ENCODE assay signal across 34 cellular contexts in genomic region chr2:234058881-234059280, GRCh38. TPM values are rescaled to one million over a fixed set of nuclear protein-coding genes. Genes with fewer than 3 reads are reported as not detected.
"Had no signal": no experiment of that assay in that cellular context is flagged by ENCODE, and none has a peak within 500 bp of the region (broad histone marks: within the 10 kb centered on the region; RNA-seq: fewer than 3 reads in every experiment).

No MANE protein-coding gene starts in this region.

- H3K27me3 ChIP-seq: neutrophil, pancreas, testis, upper lobe of right lung, uterus had no signal

- H3K9me3 ChIP-seq: neutrophil, pancreas, psoas muscle, spleen, suprapubic skin, testis, tibial artery, transverse colon, upper lobe of right lung, uterus had no signal

- H3K4me3 ChIP-seq: pancreas, psoas muscle, skin epidermis, smooth muscle cell, spleen, suprapubic skin, testis, tibial artery, transverse colon, upper lobe of right lung, uterus had no signal

- H3K4me2 ChIP-seq: smooth muscle cell had no signal

- ATAC-seq: naive thymus-derived CD8-positive, alpha-beta T cell; natural killer cell treated with Interleukin-12 subunit alpha and Interleukin-12 subunit beta and Interleukin-15 and Interleukin-18, amount 100 ng/mL, for 72 hours; pancreas; psoas muscle; right cardiac atrium; sciatic nerve; stimulated activated memory B cell treated with anti-CD40 and anti-IgM and Interleukin-4, amounts not matched to agents 10 μg/mL and 1 μg/mL and 100 μg/mL, for 72 hours; stimulated activated naive CD8-positive, alpha-beta T cell treated with anti-CD3 and anti-CD28 coated beads, Interleukin-15, amount 100 ng/mL, for 72 hours; stimulated activated naive CD8-positive, alpha-beta T cell treated with anti-CD3 and anti-CD28 coated beads, Interleukin-15, Interleukin-2, amounts not matched to agents 100 U/mL and 50 U/mL, for 24 hours; upper lobe of right lung had no signal

- H3K36me3 ChIP-seq: neutrophil, pancreas, spleen, suprapubic skin, tibial artery, transverse colon, upper lobe of right lung, uterus had no signal

- H3K27ac ChIP-seq: neutrophil, pancreas, psoas muscle, skin epidermis, spleen, suprapubic skin, testis, tibial artery, transverse colon, upper lobe of right lung, uterus had no signal

- DNase-seq: naive thymus-derived CD8-positive, alpha-beta T cell; nephron progenitor cell; nucleus accumbens; pancreas; psoas muscle; right cardiac atrium; spleen; stimulated activated CD4-positive, alpha-beta T cell treated with anti-CD3 and anti-CD28 coated beads, Interleukin-12 subunit alpha, Interleukin-12 subunit beta, amount 100 ng/mL, for 4 hours; stimulated activated CD4-positive, alpha-beta T cell treated with anti-CD3 and anti-CD28 coated beads, Interleukin-1b, Interleukin-23, amount 100 ng/mL, for 48 hours; stimulated activated CD4-positive, alpha-beta T cell treated with anti-CD3 and anti-CD28 coated beads, Interleukin-4, amount 100 ng/mL, for 1 hour; stimulated activated CD4-positive, alpha-beta T cell treated with anti-CD3 and anti-CD28 coated beads, Interleukin-4, amount 100 ng/mL, for 4 hours; stimulated activated CD8-positive, alpha-beta memory T cell treated with anti-CD3 and anti-CD28 coated beads, Interleukin-4, amount 100 ng/mL, for 48 hours; stimulated activated naive CD4-positive, alpha-beta T cell; stimulated activated naive CD8-positive, alpha-beta T cell treated with anti-CD3 and anti-CD28 coated beads, Interleukin-15, amount 100 ng/mL, for 72 hours; stimulated activated naive CD8-positive, alpha-beta T cell treated with anti-CD3 and anti-CD28 coated beads, Interleukin-15, Interleukin-2, amounts not matched to agents 100 U/mL and 50 U/mL, for 24 hours; substantia nigra; testis; tibial artery; transverse colon; upper lobe of right lung; uterus had no signal

- H3K4me1 ChIP-seq: pancreas, psoas muscle, spleen, suprapubic skin, testis, tibial artery, transverse colon, upper lobe of right lung, uterus had no signal

RNA-seq across cellular contexts. Expression of gene SPP2, which starts 8.4 kb away (rescaled TPM):
- total RNA-seq: naive thymus-derived CD8-positive, alpha-beta T cell; natural killer cell treated with Interleukin-12 subunit alpha and Interleukin-12 subunit beta and Interleukin-15 and Interleukin-18, amount 100 ng/mL, for 72 hours; neural crest cell; omental fat pad; osteocyte; pancreas; progenitor cell of endocrine pancreas; psoas muscle; renal cortical epithelial cell; right cardiac atrium; sciatic nerve; smooth muscle cell; spleen; suprapubic skin; testis; transverse colon; upper lobe of right lung; urinary bladder had no signal
- polyA plus RNA-seq: naive thymus-derived CD8-positive, alpha-beta T cell; pancreas; psoas muscle; right cardiac atrium; smooth muscle cell; spleen; urinary bladder had no signal
